In genomic region chr14:91494395-91495065, GRCh38 we compare ENCODE assay signal across 8 cellular contexts. TPM values are rescaled to one million over a fixed set of nuclear protein-coding genes. Genes with fewer than 3 reads are reported as not detected.
DNase-seq lines count a peak whose midpoint lies in the region; ATAC-seq, FAIRE-seq and TF ChIP-seq lines count a peak whose summit lies in the region.
"Not testable (repeated sequence)": the region's sequence is repeated elsewhere in the genome, so short reads cannot be mapped to it uniquely, and the experiment has no call there.

No MANE protein-coding gene starts in this region.

- H3K4me3 Mint-ChIP-seq in activated B cell treated with CpG ODN at 0.5 μM for 24 hours: peak overlapping the region; percentile 60
- peak overlapping the region; percentile 62 to 75 for H3K4me3 Mint-ChIP-seq in effector memory CD8-positive, alpha-beta T cell

- H3K27ac ChIP-seq in BLaER1; HEK293 (ENCODE audit: extremely low read depth, low read depth, low read length): not testable (repeated sequence)
- peak overlapping the region; percentile 38 for H3K27ac ChIP-seq in neutrophil

- H3K9me3 ChIP-seq in BLaER1; HEK293 (ENCODE audit: control insufficient read depth, insufficient read depth, low read depth, low read length); neutrophil: not testable (repeated sequence)

- not testable (repeated sequence) for H3K9me3 Mint-ChIP-seq in activated B cell treated with CpG ODN at 0.5 μM for 24 hours; effector memory CD8-positive, alpha-beta T cell

- intact Hi-C loops in activated B cell treated with CpG ODN at 0.5 μM for 24 hours (cut with micrococcal nuclease): loop anchor here (1.0 kb wide), 2 partner anchors 8 to 16 kb away; partner anchors contain the start of gene PPP4R3A

- H3K4me1 Mint-ChIP-seq in activated B cell treated with CpG ODN at 0.5 μM for 24 hours: peaks cover 77% of the 10 kb centered on the region
- peaks cover 53 to 77% of the 10 kb centered on the region in 2 donors for H3K4me1 Mint-ChIP-seq in effector memory CD8-positive, alpha-beta T cell (ENCODE audit: low read depth in 2 of 2)

- H3K27ac Mint-ChIP-seq in activated B cell treated with CpG ODN at 0.5 μM for 24 hours: peak overlapping the region; percentile 83
- H3K27ac Mint-ChIP-seq in effector memory CD8-positive, alpha-beta T cell: peak overlapping the region; percentile 60 to 62

- H3K4me2 ChIP-seq in BLaER1: peak overlapping the region; percentile 69; the same call in 1 of the 2 replicates

- not testable (repeated sequence) for H3K4me3 ChIP-seq in BLaER1; HEK293 (ENCODE audit: low read depth, low read length); neutrophil (ENCODE audit: low read depth in 1 of 2, low read length in 1 of 2)

- not testable (repeated sequence) for TF ChIP-seq CTCF in HEK293 (tag by site-specific recombination; IDR thresholded peaks at IDR 0.05); activated B cell treated with CpG ODN at 0.5 μM for 24 hours (IDR thresholded peaks at IDR 0.05); neutrophil (IDR thresholded peaks at IDR 0.05)

- not testable (repeated sequence) for H3K9ac ChIP-seq in BLaER1

- H3K36me3 ChIP-seq in BLaER1: peaks cover 51% of the 10 kb centered on the region
- H3K36me3 ChIP-seq in HEK293 (ENCODE audit: control insufficient read depth in 2 of 2, insufficient read depth in 1 of 2, low read length in 2 of 2): peaks cover 10 to 14% of the 10 kb centered on the region in 2 experiments
- peaks cover 12% of the 10 kb centered on the region for H3K36me3 ChIP-seq in neutrophil

- not testable (repeated sequence) for H3K27me3 ChIP-seq in BLaER1, neutrophil

- H4K20me1 ChIP-seq in BLaER1: peaks cover 100% of the 10 kb centered on the region

- POLR2A ChIA-PET in HEK293 (lab: Yijun Ruan, JAX): not testable (repeated sequence)
- POLR2A ChIA-PET in activated B cell treated with CpG ODN at 0.5 μM for 24 hours (lab: Charles Lee): interaction anchor here (0.7 to 4.1 kb wide), 4 partner anchors 9 to 379 kb away, joined by 3 to 46 read pairs (median 6); partner anchors contain the start of gene PPP4R3A

- H3K4me1 ChIP-seq in BLaER1 (peaks cover 63% of the 10 kb centered on the region), HEK293 (ENCODE audit: control insufficient read depth, insufficient read depth, low read length) (peaks cover 37% of the 10 kb centered on the region), neutrophil (ENCODE audit: control insufficient read depth in 1 of 2, insufficient read depth in 1 of 2, low read depth in 1 of 2, low read length in 1 of 2) (peaks cover 0 to 11% of the 10 kb centered on the region in 2 experiments)

- peaks cover 35% of the 10 kb centered on the region for H3K36me3 Mint-ChIP-seq in activated B cell treated with CpG ODN at 0.5 μM for 24 hours (ENCODE audit: low read depth)
- peaks cover 46% of the 10 kb centered on the region for H3K36me3 Mint-ChIP-seq in effector memory CD8-positive, alpha-beta T cell (ENCODE audit: insufficient read depth)

- DNase-seq in GM18507 (ENCODE audit: extremely low spot score, insufficient read length, low read depth); activated B cell treated with CpG ODN at 0.5 μM for 24 hours; effector memory CD8-positive, alpha-beta T cell: not testable (repeated sequence)
- peak; percentile 28 for DNase-seq in MV-4-11 (lab: John Stamatoyannopoulos, UW)
- DNase-seq in activated effector memory CD4-positive, alpha-beta T cell treated with anti-CD3 and anti-CD28 coated beads, Interleukin-2, amount 50 U/mL, for 16 hours: peak; percentile 72

- peak; percentile 26 for FAIRE-seq in GM18507 (lab: Jason Lieb, UNC)

- H3K27me3 Mint-ChIP-seq in activated B cell treated with CpG ODN at 0.5 μM for 24 hours; effector memory CD8-positive, alpha-beta T cell: not testable (repeated sequence)

- CTCF ChIA-PET in HEK293 (lab: Yijun Ruan, JAX): interaction anchor here (0.7 kb wide), 1 partner anchor 675 kb away, joined by 3 read pairs; no protein-coding TSS in a partner anchor
- CTCF ChIA-PET in activated B cell treated with CpG ODN at 0.5 μM for 24 hours (lab: Charles Lee): not testable (repeated sequence)

- ATAC-seq in activated B cell treated with CpG ODN at 0.5 μM for 24 hours (ENCODE audit: low read depth): peak; percentile 20
- peak; percentile 64 for ATAC-seq in effector memory CD8-positive, alpha-beta T cell (replicated peaks)

TF ChIP-seq in HEK293, 187 proteins besides CTCF, POLR2A, EP300 and RAD21:
- TF ChIP-seq PRDM10 (tag by site-specific recombination; IDR thresholded peaks at IDR 0.05) (peak; percentile 37; the same call in 1 of the 2 replicates), INSM2 (tag by site-specific recombination; IDR thresholded peaks at IDR 0.05) (0 out of 2 replicates have a peak, but pooled peaks have one; percentile 29), SP7 (tag by site-specific recombination; IDR thresholded peaks at IDR 0.05) (peak; percentile 30; the same call in 1 of the 2 replicates)
TF ChIP-seq in HEK293: peak in this region for 3; not testable (repeated sequence) for 184.

RNA-seq across cellular contexts. Expression of gene PPP4R3A, which starts 15.6 kb away (rescaled TPM):
- 138 and 141 TPM in 2 replicates for total RNA-seq in activated B cell treated with CpG ODN at 0.5 μM for 24 hours
